In genomic region chr9:122464633-122465567, GRCh38 we compare ENCODE assay signal across 8 cellular contexts. TPM values are rescaled to one million over a fixed set of nuclear protein-coding genes. Genes with fewer than 3 reads are reported as not detected.
DNase-seq lines count a peak whose midpoint lies in the region; ATAC-seq and TF ChIP-seq lines count a peak whose summit lies in the region.

No MANE protein-coding gene starts in this region.

- peak overlapping the region; percentile 77 for H3K4me3 Mint-ChIP-seq in osteocyte (ENCODE audit: unreplicated experiment)

- no peaks in the 10 kb centered on the region for H3K79me2 ChIP-seq in DOHH2 (ENCODE audit: control insufficient read depth, low read length)
- 0 out of 2 replicates have a peak, but pooled peaks cover 3% of the 10 kb centered on the region for H3K79me2 ChIP-seq in MM.1S (ENCODE audit: low read length)

- 10 to 20% methylated on average over 7 to 10 of the region's 10 CpGs for WGBS in gastroesophageal sphincter (ENCODE audit: low coverage in 1 of 2), 2 donors

- peak; percentile 86 for ATAC-seq in gastroesophageal sphincter
- ATAC-seq in thoracic aorta (ENCODE audit: insufficient number of reproducible peaks, low FRiP score, low read depth): peak; percentile 73

- H3K27ac ChIP-seq in DOHH2 (ENCODE audit: low read depth, low read length) (no peak overlapping the region), MM.1S (ENCODE audit: low read length) (peak overlapping the region; percentile 55), gastroesophageal sphincter (peak overlapping the region in 2 of 4 donors; percentile 32 to 41), thoracic aorta (no peak overlapping the region)

- peak overlapping the region; percentile 60 for H3K4me2 ChIP-seq in DOHH2 (ENCODE audit: low read length)
- peak overlapping the region; percentile 82 for H3K4me2 ChIP-seq in MM.1S (ENCODE audit: low read depth, low read length)

- H3K27ac Mint-ChIP-seq in osteocyte (ENCODE audit: unreplicated experiment): peak overlapping the region; percentile 53

- H3K27me3 Mint-ChIP-seq in osteocyte (ENCODE audit: unreplicated experiment): peaks cover 80% of the 10 kb centered on the region

- no peaks in the 10 kb centered on the region for H3K36me3 Mint-ChIP-seq in osteocyte (ENCODE audit: unreplicated experiment)

- no peak for TF ChIP-seq POLR2A in gastroesophageal sphincter (IDR thresholded peaks at IDR 0.05)

- peak; percentile 30 for DNase-seq in GOT3 (lab: John Stamatoyannopoulos, UW)
- peak; percentile 89 for DNase-seq in MM.1S
- peak; percentile 83 for DNase-seq in SIG-M5 treated with dmso at 0.1 percent for 504 hours (lab: John Stamatoyannopoulos, UW; ENCODE audit: unreplicated experiment)
- DNase-seq in activated gamma-delta T cell treated with anti-CD3 and anti-CD28 coated beads, Interleukin-2, amount 50 U/mL, for 16 hours (ENCODE audit: low read depth): peak; percentile 42
- peak; percentile 91 for DNase-seq in osteocyte (ENCODE audit: extremely low spot score, unreplicated experiment)
- DNase-seq in thoracic aorta (ENCODE audit: low spot score): peak; percentile 43

- TF ChIP-seq CTCF in DOHH2 (IDR thresholded peaks at IDR 0.05; ENCODE audit: low read depth, low read length, poor library complexity, severe bottlenecking) (peak; percentile 85), MM.1S (IDR thresholded peaks at IDR 0.05; ENCODE audit: low read length) (peak; percentile 85), gastroesophageal sphincter (IDR thresholded peaks at IDR 0.05) (peak; percentile 70 to 87 (median 84)), osteocyte (IDR thresholded peaks at IDR 0.05) (peak; percentile 85), thoracic aorta (IDR thresholded peaks at IDR 0.05) (peak; percentile 74)

- no peaks in the 10 kb centered on the region; the same call in 1 of the 2 replicates for H3K9me3 ChIP-seq in DOHH2 (ENCODE audit: control insufficient read depth, insufficient read depth, low read length)
- no peaks in the 10 kb centered on the region for H3K9me3 ChIP-seq in MM.1S (replicated peaks; ENCODE audit: insufficient read depth, low read length)
- H3K9me3 ChIP-seq in gastroesophageal sphincter: peaks cover 0 to 3% (median 0%) of the 10 kb centered on the region in 3 donors
- no peaks in the 10 kb centered on the region for H3K9me3 ChIP-seq in thoracic aorta

- H3K27me3 ChIP-seq in DOHH2 (ENCODE audit: control insufficient read depth, low read length): peaks cover 28% of the 10 kb centered on the region
- no peaks in the 10 kb centered on the region for H3K27me3 ChIP-seq in MM.1S (replicated peaks; ENCODE audit: insufficient read depth, low read length)
- H3K27me3 ChIP-seq in gastroesophageal sphincter: peaks cover 3% of the 10 kb centered on the region
- H3K27me3 ChIP-seq in thoracic aorta (replicated peaks; ENCODE audit: insufficient read depth): no peaks in the 10 kb centered on the region

- peak overlapping the region; percentile 57 for H3K4me3 ChIP-seq in DOHH2 (ENCODE audit: low read length)
- peak overlapping the region; percentile 79 for H3K4me3 ChIP-seq in MM.1S (ENCODE audit: low read length)
- H3K4me3 ChIP-seq in gastroesophageal sphincter: peak overlapping the region; percentile 41 to 47
- H3K4me3 ChIP-seq in thoracic aorta: peak overlapping the region; percentile 67

- H2AFZ ChIP-seq in MM.1S (ENCODE audit: low read length): peak overlapping the region; percentile 93

- H3K36me3 ChIP-seq in DOHH2 (ENCODE audit: control insufficient read depth, low read length) (no peaks in the 10 kb centered on the region), MM.1S (replicated peaks; ENCODE audit: insufficient read depth, low read length) (no peaks in the 10 kb centered on the region), gastroesophageal sphincter (no peaks in the 10 kb centered on the region), thoracic aorta (no peaks in the 10 kb centered on the region)

- H3K9me3 Mint-ChIP-seq in osteocyte (ENCODE audit: unreplicated experiment): peaks cover 6% of the 10 kb centered on the region

- H3K9ac ChIP-seq in MM.1S (ENCODE audit: low read length): peak overlapping the region; percentile 63

- no peak for TF ChIP-seq EP300 in gastroesophageal sphincter (IDR thresholded peaks at IDR 0.05)

- H3K4me1 ChIP-seq in DOHH2 (ENCODE audit: control insufficient read depth, low read length): peaks cover 11% of the 10 kb centered on the region; the same call in 1 of the 2 replicates
- H3K4me1 ChIP-seq in MM.1S (ENCODE audit: low read length): peaks cover 7% of the 10 kb centered on the region; the same call in 1 of the 2 replicates
- H3K4me1 ChIP-seq in gastroesophageal sphincter: peaks cover 0 to 18% (median 8%) of the 10 kb centered on the region in 3 donors
- peaks cover 0 to 4% of the 10 kb centered on the region in 2 donors for H3K4me1 ChIP-seq in thoracic aorta (ENCODE audit: control insufficient read depth in 1 of 2, low read depth in 2 of 2)

- no peaks in the 10 kb centered on the region for H3F3A ChIP-seq in DOHH2 (ENCODE audit: control insufficient read depth, insufficient read depth)
- H3F3A ChIP-seq in MM.1S (ENCODE audit: insufficient read depth, low read length): no peaks in the 10 kb centered on the region

- H3K4me1 Mint-ChIP-seq in osteocyte (ENCODE audit: unreplicated experiment): peaks cover 20% of the 10 kb centered on the region

- H3K9me2 ChIP-seq in DOHH2 (replicated peaks; ENCODE audit: control insufficient read depth, low read length) (no peaks in the 10 kb centered on the region), MM.1S (replicated peaks; ENCODE audit: insufficient read depth, low read length) (no peaks in the 10 kb centered on the region)

- H4K20me1 ChIP-seq in DOHH2 (ENCODE audit: control insufficient read depth, insufficient read depth, low read depth, low read length): no peaks in the 10 kb centered on the region
- no peaks in the 10 kb centered on the region for H4K20me1 ChIP-seq in MM.1S (ENCODE audit: insufficient read depth, low read length)

RNA-seq across cellular contexts. Expression of gene OR1J1, which starts 12.8 kb away (rescaled TPM):
- total RNA-seq in gastroesophageal sphincter (not detected), osteocyte (not detected in 2 replicates), thoracic aorta (not detected)

RNA-seq across cellular contexts. Expression of gene OR1J2, which starts 45.7 kb away (rescaled TPM):
- total RNA-seq in gastroesophageal sphincter: not detected
- total RNA-seq in osteocyte: not detected in 2 replicates
- 1 to 10 TPM in 1 of 2 donors, not detected in 1; 3.2 TPM for total RNA-seq in thoracic aorta

RNA-seq across cellular contexts. Expression of gene OR1J4, which starts 54.0 kb away (rescaled TPM):
- not detected for total RNA-seq in gastroesophageal sphincter
- total RNA-seq in osteocyte: not detected in 2 replicates
- not detected for total RNA-seq in thoracic aorta

Comparison
In these comparisons a context has a peak if more than half of its experiments do, and no peak if none do; other contexts are left out.
1. DNase-seq: peak in every context shown above with its lines; median percentile 91 in osteocyte; 89 in MM.1S; 83 in SIG-M5 treated with dmso at 0.1 percent for 504 hours; 43 in thoracic aorta; 42 in activated gamma-delta T cell treated with anti-CD3 and anti-CD28 coated beads, Interleukin-2, amount 50 U/mL, for 16 hours; 30 in GOT3.